In the genomic region with DNA sequence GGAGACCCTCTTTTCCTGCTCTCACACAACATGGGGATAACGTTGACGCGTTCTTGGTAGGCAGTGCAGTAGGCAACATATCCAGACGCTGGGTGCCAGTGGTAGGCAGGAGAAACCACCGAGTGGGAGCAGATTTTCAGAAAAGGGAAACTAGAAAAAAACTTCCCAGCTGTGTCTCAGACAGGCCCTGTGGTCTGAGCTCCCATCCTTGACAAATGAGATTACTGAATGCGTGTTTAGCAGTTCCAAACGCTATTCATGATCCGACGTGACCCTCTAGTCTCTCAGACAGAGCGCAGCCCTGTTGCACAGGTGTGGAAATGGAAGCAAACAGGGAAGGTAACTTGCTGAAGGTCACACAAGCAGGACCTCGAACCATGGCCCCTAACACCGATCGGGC, we compare ENCODE assay signal across 1 cellular context.
TF ChIP-seq lines count a peak whose summit lies in the region.

No MANE protein-coding gene starts in this region.

TF ChIP-seq in HepG2, 621 proteins besides CTCF, POLR2A, EP300 and RAD21 (continued from another document):
- TF ChIP-seq, protein P1, sequence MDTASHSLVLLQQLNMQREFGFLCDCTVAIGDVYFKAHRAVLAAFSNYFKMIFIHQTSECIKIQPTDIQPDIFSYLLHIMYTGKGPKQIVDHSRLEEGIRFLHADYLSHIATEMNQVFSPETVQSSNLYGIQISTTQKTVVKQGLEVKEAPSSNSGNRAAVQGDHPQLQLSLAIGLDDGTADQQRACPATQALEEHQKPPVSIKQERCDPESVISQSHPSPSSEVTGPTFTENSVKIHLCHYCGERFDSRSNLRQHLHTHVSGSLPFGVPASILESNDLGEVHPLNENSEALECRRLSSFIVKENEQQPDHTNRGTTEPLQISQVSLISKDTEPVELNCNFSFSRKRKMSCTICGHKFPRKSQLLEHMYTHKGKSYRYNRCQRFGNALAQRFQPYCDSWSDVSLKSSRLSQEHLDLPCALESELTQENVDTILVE (CRISPR knock-in tag; IDR thresholded peaks at IDR 0.05), result no peak
- TF ChIP-seq, protein P2, sequence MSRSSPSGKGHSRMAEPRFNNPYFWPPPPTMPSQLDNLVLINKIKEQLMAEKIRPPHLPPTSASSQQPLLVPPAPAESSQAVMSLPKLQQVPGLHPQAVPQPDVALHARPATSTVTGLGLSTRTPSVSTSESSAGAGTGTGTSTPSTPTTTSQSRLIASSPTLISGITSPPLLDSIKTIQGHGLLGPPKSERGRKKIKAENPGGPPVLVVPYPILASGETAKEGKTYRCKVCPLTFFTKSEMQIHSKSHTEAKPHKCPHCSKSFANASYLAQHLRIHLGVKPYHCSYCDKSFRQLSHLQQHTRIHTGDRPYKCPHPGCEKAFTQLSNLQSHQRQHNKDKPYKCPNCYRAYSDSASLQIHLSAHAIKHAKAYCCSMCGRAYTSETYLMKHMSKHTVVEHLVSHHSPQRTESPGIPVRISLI (CRISPR knock-in tag; IDR thresholded peaks at IDR 0.05; ENCODE audit: borderline replicate concordance), result no peak
- TF ChIP-seq, protein P3, sequence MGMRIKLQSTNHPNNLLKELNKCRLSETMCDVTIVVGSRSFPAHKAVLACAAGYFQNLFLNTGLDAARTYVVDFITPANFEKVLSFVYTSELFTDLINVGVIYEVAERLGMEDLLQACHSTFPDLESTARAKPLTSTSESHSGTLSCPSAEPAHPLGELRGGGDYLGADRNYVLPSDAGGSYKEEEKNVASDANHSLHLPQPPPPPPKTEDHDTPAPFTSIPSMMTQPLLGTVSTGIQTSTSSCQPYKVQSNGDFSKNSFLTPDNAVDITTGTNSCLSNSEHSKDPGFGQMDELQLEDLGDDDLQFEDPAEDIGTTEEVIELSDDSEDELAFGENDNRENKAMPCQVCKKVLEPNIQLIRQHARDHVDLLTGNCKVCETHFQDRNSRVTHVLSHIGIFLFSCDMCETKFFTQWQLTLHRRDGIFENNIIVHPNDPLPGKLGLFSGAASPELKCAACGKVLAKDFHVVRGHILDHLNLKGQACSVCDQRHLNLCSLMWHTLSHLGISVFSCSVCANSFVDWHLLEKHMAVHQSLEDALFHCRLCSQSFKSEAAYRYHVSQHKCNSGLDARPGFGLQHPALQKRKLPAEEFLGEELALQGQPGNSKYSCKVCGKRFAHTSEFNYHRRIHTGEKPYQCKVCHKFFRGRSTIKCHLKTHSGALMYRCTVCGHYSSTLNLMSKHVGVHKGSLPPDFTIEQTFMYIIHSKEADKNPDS (CRISPR knock-in tag; IDR thresholded peaks at IDR 0.05), result no peak
- no peak for TF ChIP-seq ZNF709 (CRISPR knock-in tag; IDR thresholded peaks at IDR 0.05)
- TF ChIP-seq ZNF839 (CRISPR knock-in tag; IDR thresholded peaks at IDR 0.05; ENCODE audit: borderline replicate concordance), result no peak
- TF ChIP-seq BRD4 (CRISPR knock-in tag; IDR thresholded peaks at IDR 0.05), result no peak
- TF ChIP-seq RFX5 (IDR thresholded peaks at IDR 0.05; ENCODE audit: low read depth, low read length), result no peak
- no peak for TF ChIP-seq MTA1 (CRISPR knock-in tag; IDR thresholded peaks at IDR 0.05; ENCODE audit: borderline replicate concordance)
- TF ChIP-seq ZNF337 (CRISPR knock-in tag; IDR thresholded peaks at IDR 0.05; ENCODE audit: borderline replicate concordance, low read depth), result no peak
- TF ChIP-seq ELF3 (CRISPR knock-in tag; IDR thresholded peaks at IDR 0.05), result no peak
